11 cellular contexts compared by ENCODE assay signal in the genomic region with DNA sequence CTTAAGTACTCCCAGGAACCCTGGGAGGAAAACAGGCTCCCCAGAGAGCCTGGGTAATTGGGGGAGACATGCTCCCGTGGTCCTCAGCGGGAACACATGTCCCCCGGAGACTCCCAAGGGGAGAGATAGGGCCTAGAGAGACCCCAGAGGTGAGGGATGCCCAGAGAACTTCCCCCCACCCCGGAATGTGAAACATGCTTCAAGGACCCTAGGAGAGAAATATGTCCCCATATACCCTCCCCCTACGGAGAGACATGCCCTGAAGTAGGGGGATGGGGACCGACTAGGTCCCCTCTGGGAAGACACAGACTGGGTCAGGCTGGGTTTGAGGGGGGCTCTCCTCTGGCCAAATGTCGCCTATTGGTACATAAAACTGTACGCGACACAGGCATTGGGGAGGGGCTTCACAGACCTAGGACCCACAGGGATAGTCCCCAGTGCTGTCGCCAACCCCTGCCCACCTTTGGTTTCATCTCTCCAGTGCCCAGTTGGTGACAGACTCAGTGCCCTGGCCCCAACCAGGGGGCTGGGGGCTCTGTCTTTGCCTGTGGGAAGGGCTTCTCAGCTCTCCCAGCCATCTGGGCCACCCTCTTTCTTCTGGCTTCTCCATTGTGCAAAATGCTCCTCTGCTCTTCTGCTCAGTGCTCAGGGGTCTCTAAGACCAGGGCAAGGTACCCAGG. TPM values are rescaled to one million over a fixed set of nuclear protein-coding genes. Genes with fewer than 3 reads are reported as not detected.
A peak's percentile ranks its signal among the peaks of the same experiment; 100 is the strongest.
DNase-seq lines count a peak whose midpoint lies in the region; ATAC-seq and TF ChIP-seq lines count a peak whose summit lies in the region.
"Had no signal": no experiment of that assay in that cellular context is flagged by ENCODE, and none has a peak within 500 bp of the region (broad histone marks: within the 10 kb centered on the region; RNA-seq: fewer than 3 reads in every experiment).

No MANE protein-coding gene starts in this region.

- H3K4me1 Mint-ChIP-seq in T-helper 1 cell treated with Interleukin-12 subunit alpha and Interleukin-12 subunit beta and Interleukin-4 antibody, amounts not matched to agents 30 μg/mL and 1 μg/mL, for 36 hours (ENCODE audit: low read depth), result peaks cover 8% of the 10 kb centered on the region

- ATAC-seq in psoas muscle (no peak), HG03439 (IDR thresholded peaks at IDR 0.05; ENCODE audit: unreplicated experiment) (no peak)

- TF ChIP-seq CTCF in OCI-LY3 (IDR thresholded peaks at IDR 0.05; ENCODE audit: low read depth, low read length) (no peak), esophagus squamous epithelium (IDR thresholded peaks at IDR 0.05) (no peak), psoas muscle (IDR thresholded peaks at IDR 0.05) (no peak)

- H3K36me3 ChIP-seq in OCI-LY3 (replicated peaks; ENCODE audit: low read depth, low read length), result no peaks in the 10 kb centered on the region
- peaks cover 0 to 31% (median 0%) of the 10 kb centered on the region in 3 donors for H3K36me3 ChIP-seq in esophagus squamous epithelium
- H3K36me3 ChIP-seq in psoas muscle (ENCODE audit: insufficient read depth in 1 of 2, low read depth in 1 of 2), result no peaks in the 10 kb centered on the region
- H3K36me3 ChIP-seq: thoracic aorta had no signal

- no peak overlapping the region for H3K9ac ChIP-seq in OCI-LY3 (ENCODE audit: low read length)

- H3K4me3 Mint-ChIP-seq in T-helper 1 cell treated with Interleukin-12 subunit alpha and Interleukin-12 subunit beta and Interleukin-4 antibody, amounts not matched to agents 30 μg/mL and 1 μg/mL, for 36 hours, result no peak overlapping the region

- H3K27ac ChIP-seq in OCI-LY3 (ENCODE audit: low read length) (no peak overlapping the region), esophagus squamous epithelium (peak overlapping the region; percentile 94 to 99 (median 97)), psoas muscle (peak overlapping the region; percentile 55)
- H3K27ac ChIP-seq: SK-N-MC had no signal

- peak overlapping the region; percentile 1 for H3K27ac Mint-ChIP-seq in T-helper 1 cell treated with Interleukin-12 subunit alpha and Interleukin-12 subunit beta and Interleukin-4 antibody, amounts not matched to agents 30 μg/mL and 1 μg/mL, for 36 hours

- no peak overlapping the region for H2AFZ ChIP-seq in OCI-LY3 (ENCODE audit: low read depth, low read length)

- H3K79me2 ChIP-seq in OCI-LY3 (ENCODE audit: low read length), result no peaks in the 10 kb centered on the region

- H3K4me3 ChIP-seq in OCI-LY3 (ENCODE audit: low read length) (no peak overlapping the region), esophagus squamous epithelium (no peak overlapping the region), psoas muscle (no peak overlapping the region)

- DNase-seq in T-helper 1 cell (no peak), esophagus squamous epithelium (lab: John Stamatoyannopoulos, UW) (no peak), psoas muscle (no peak), mesenteric fat pad (ENCODE audit: low spot score) (no peak), glomerular visceral epithelial cell (ENCODE audit: extremely low spot score) (no peak)
- DNase-seq: stimulated activated CD4-positive, alpha-beta T cell treated with anti-CD3 and anti-CD28 coated beads, Interleukin-15, amount 100 ng/mL, for 24 hours had no signal

- peaks cover 3% of the 10 kb centered on the region for H3K27me3 Mint-ChIP-seq in T-helper 1 cell treated with Interleukin-12 subunit alpha and Interleukin-12 subunit beta and Interleukin-4 antibody, amounts not matched to agents 30 μg/mL and 1 μg/mL, for 36 hours (ENCODE audit: low read depth)

- H3K9me3 ChIP-seq in OCI-LY3 (ENCODE audit: insufficient read depth, low read length) (no peaks in the 10 kb centered on the region), esophagus squamous epithelium (no peaks in the 10 kb centered on the region), psoas muscle (no peaks in the 10 kb centered on the region)
- H3K9me3 ChIP-seq: thoracic aorta had no signal

- peak overlapping the region; percentile 83; the same call in 1 of the 2 replicates for H3K4me2 ChIP-seq in OCI-LY3 (ENCODE audit: low read length)

- no peaks in the 10 kb centered on the region for H4K20me1 ChIP-seq in OCI-LY3 (ENCODE audit: insufficient read depth, low read length)

- peaks cover 12% of the 10 kb centered on the region for H3K4me1 ChIP-seq in OCI-LY3 (ENCODE audit: low read length)
- peaks cover 11 to 61% (median 17%) of the 10 kb centered on the region in 3 donors for H3K4me1 ChIP-seq in esophagus squamous epithelium
- no peaks in the 10 kb centered on the region for H3K4me1 ChIP-seq in psoas muscle

- intact Hi-C loops in esophagus squamous epithelium (cut with DNase I) (no loop called here), psoas muscle (cut with DNase I) (no loop called here)

- H3K9me3 Mint-ChIP-seq in T-helper 1 cell treated with Interleukin-12 subunit alpha and Interleukin-12 subunit beta and Interleukin-4 antibody, amounts not matched to agents 30 μg/mL and 1 μg/mL, for 36 hours, result no peaks in the 10 kb centered on the region

- H3K27me3 ChIP-seq in OCI-LY3 (ENCODE audit: low read depth, low read length), result no peaks in the 10 kb centered on the region
- no peaks in the 10 kb centered on the region for H3K27me3 ChIP-seq in esophagus squamous epithelium
- H3K27me3 ChIP-seq in psoas muscle (ENCODE audit: insufficient read depth in 3 of 3, low read length in 2 of 3), result peaks cover 0 to 23% (median 4%) of the 10 kb centered on the region in 3 donors

- TF ChIP-seq POLR2A in esophagus squamous epithelium (IDR thresholded peaks at IDR 0.05), result no peak

- H3K36me3 Mint-ChIP-seq in T-helper 1 cell treated with Interleukin-12 subunit alpha and Interleukin-12 subunit beta and Interleukin-4 antibody, amounts not matched to agents 30 μg/mL and 1 μg/mL, for 36 hours (ENCODE audit: low read depth), result no peaks in the 10 kb centered on the region

- 63 to 79% methylated on average over 3 to 4 of the region's 10 CpGs for WGBS in esophagus squamous epithelium, 2 donors
- WGBS in psoas muscle, 3 donors, result 60 to 72% (median 69%) methylated on average over 10 of the region's 10 CpGs

RNA-seq across cellular contexts. Expression of a gene that starts 26.9 kb away (rescaled TPM):
- 100 to 1,000 TPM in 1 of 4 donors, 10 to 100 TPM in 3; 51.3 to 131 (median 67.9) TPM for total RNA-seq in esophagus squamous epithelium
- 10 to 100 TPM; 10.1 to 17.4 (median 13.7) TPM for total RNA-seq in psoas muscle
- 1 to 10 TPM; 4.2 to 8.8 (median 5.1) TPM for polyA plus RNA-seq in psoas muscle
- 43.8 TPM for total RNA-seq in mesenteric fat pad
